ENCODE assay signal across 9 cellular contexts in the genomic region with DNA sequence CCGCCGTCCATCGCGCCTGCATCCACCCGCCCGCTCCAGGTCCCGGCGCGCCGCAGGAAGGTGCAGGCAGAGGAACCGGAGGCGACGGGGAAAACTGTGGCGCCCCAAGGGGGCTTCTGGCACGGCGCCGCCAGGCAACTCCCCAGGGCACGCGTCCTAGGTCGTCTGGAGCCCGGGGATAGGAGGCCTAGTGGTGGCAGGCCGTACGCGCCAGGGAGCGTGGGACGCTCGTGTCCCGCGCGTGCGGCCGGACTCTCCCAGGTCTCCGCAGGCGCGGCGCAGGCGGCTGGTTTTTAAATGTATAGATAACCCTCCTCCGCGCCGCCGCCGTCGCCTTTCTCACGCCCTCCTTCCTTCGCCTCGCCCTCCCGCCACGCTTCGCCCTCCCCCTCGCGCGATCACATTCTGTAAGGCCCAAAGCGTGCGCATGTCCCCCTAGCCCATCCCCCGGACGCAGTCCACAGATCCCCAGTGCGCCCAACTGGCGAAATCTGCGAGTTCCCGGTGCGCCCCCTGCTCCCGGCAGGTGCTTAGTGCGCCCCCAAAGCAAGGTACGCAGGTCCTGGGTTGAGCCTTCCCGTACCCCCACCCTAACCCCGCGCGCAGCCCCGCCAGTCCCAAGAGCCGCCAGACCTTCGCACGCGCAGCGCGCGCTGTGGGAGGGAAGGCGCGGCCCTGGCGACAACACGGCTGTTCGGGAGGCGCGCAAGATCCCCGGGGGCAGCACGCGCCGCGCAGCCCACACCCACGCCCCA. TPM values are rescaled to one million over a fixed set of nuclear protein-coding genes. Genes with fewer than 3 reads are reported as not detected.
DNase-seq lines count a peak whose midpoint lies in the region; ATAC-seq and TF ChIP-seq lines count a peak whose summit lies in the region.
"Had no signal": no experiment of that assay in that cellular context is flagged by ENCODE, and none has a peak within 500 bp of the region (broad histone marks: within the 10 kb centered on the region; RNA-seq: fewer than 3 reads in every experiment).

A gene with protein sequence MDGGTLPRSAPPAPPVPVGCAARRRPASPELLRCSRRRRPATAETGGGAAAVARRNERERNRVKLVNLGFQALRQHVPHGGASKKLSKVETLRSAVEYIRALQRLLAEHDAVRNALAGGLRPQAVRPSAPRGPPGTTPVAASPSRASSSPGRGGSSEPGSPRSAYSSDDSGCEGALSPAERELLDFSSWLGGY (minus strand): TSS at position 267 of the 755 bp plus-strand sequence. CDS start 256 bp downstream, at position 11.

- no peaks in the 10 kb centered on the region for H3K9me2 ChIP-seq in DOHH2 (replicated peaks; ENCODE audit: control insufficient read depth, low read length)

- TF ChIP-seq POLR2A in heart left ventricle (IDR thresholded peaks at IDR 0.05), result no peak
- peak; percentile 12 for TF ChIP-seq POLR2A in prostate gland (IDR thresholded peaks at IDR 0.05)

- H3K79me2 ChIP-seq in DOHH2 (ENCODE audit: control insufficient read depth, low read length), result no peaks in the 10 kb centered on the region

- H4K20me1 ChIP-seq in DOHH2 (ENCODE audit: control insufficient read depth, insufficient read depth, low read depth, low read length), result no peaks in the 10 kb centered on the region

- CTCF ChIA-PET in T-cell (lab: Charles Lee), result no interaction called here

- H3K9me3 ChIP-seq in DOHH2 (ENCODE audit: control insufficient read depth, insufficient read depth, low read length) (no peaks in the 10 kb centered on the region), heart left ventricle (no peaks in the 10 kb centered on the region), prostate gland (no peaks in the 10 kb centered on the region)

- H3K4me1 ChIP-seq in DOHH2 (ENCODE audit: control insufficient read depth, low read length) (peaks cover 15% of the 10 kb centered on the region), heart left ventricle (peaks cover 0 to 41% (median 12%) of the 10 kb centered on the region in 12 donors), prostate gland (replicated peaks) (peaks cover 11% of the 10 kb centered on the region)

- intact Hi-C loops in heart left ventricle (cut with DNase I) (no loop called here), prostate gland (cut with DNase I) (no loop called here)

- TF ChIP-seq CTCF in DOHH2 (IDR thresholded peaks at IDR 0.05; ENCODE audit: low read depth, low read length, poor library complexity, severe bottlenecking), result no peak
- TF ChIP-seq CTCF in heart left ventricle (IDR thresholded peaks at IDR 0.05), result no peak
- TF ChIP-seq CTCF in prostate gland (IDR thresholded peaks at IDR 0.05), result no peak

- peaks cover 20 to 30% (median 27%) of the 10 kb centered on the region in 3 donors for H3K4me1 Mint-ChIP-seq in T-cell

- H3K27me3 ChIP-seq in DOHH2 (ENCODE audit: control insufficient read depth, low read length) (peaks cover 10% of the 10 kb centered on the region), heart left ventricle (peaks cover 34 to 58% (median 46%) of the 10 kb centered on the region in 9 donors), prostate gland (replicated peaks; ENCODE audit: insufficient read depth) (no peaks in the 10 kb centered on the region)

- H3K27ac Mint-ChIP-seq in T-cell, result no peak within 1 kb of the TSS

- H3F3A ChIP-seq in DOHH2 (ENCODE audit: control insufficient read depth, insufficient read depth), result peaks cover 3% of the 10 kb centered on the region; the same call in 1 of the 2 replicates

- peak within 1 kb of the TSS; percentile 46 for H3K4me3 ChIP-seq in DOHH2 (ENCODE audit: low read length)
- H3K4me3 ChIP-seq in heart left ventricle, result peak within 1 kb of the TSS; percentile 16 to 59 (median 43)
- H3K4me3 ChIP-seq in prostate gland, result peak within 1 kb of the TSS; percentile 40 to 55

- H3K27me3 Mint-ChIP-seq in T-cell, result peaks cover 7 to 35% of the 10 kb centered on the region in 2 donors

- H3K36me3 Mint-ChIP-seq in T-cell, result no peaks in the 10 kb centered on the region

- DNase-seq in T-cell (peak in 2 of 34 experiments; percentile 12 to 20), heart left ventricle (no peak), prostate gland (ENCODE audit: low spot score) (no peak), T-helper 9 cell (no peak), iPS-NIHi7 (ENCODE audit: extremely low spot score) (no peak), hepatic stellate cell (ENCODE audit: low spot score) (no peak), NCI-H146 treated with DMSO at 0.1 percent for 48 hours (lab: John Stamatoyannopoulos, UW; ENCODE audit: unreplicated experiment) (no peak)

- POLR2A ChIA-PET in T-cell (lab: Charles Lee), result interaction anchor here in 1 of 2 donors (1.0 kb wide), 1 partner anchor 130 kb away, joined by 3 read pairs; a partner anchor contains a TSS

- H3K36me3 ChIP-seq in DOHH2 (ENCODE audit: control insufficient read depth, low read length) (no peaks in the 10 kb centered on the region), heart left ventricle (no peaks in the 10 kb centered on the region), prostate gland (no peaks in the 10 kb centered on the region)

- peak within 1 kb of the TSS; percentile 51 for H3K4me2 ChIP-seq in DOHH2 (ENCODE audit: low read length)

- H3K9me3 Mint-ChIP-seq in T-cell, result no peaks in the 10 kb centered on the region

- WGBS in heart left ventricle, 4 donors, result 2 to 5% (median 3%) methylated on average over 35 to 89 of the region's 89 CpGs
- WGBS in prostate gland, result 2% methylated on average over 65 of the region's 89 CpGs

- H3K27ac ChIP-seq in DOHH2 (ENCODE audit: low read depth, low read length), result no peak within 1 kb of the TSS
- H3K27ac ChIP-seq in heart left ventricle, result peak within 1 kb of the TSS in 2 of 12 donors; percentile 17 to 89
- peak within 1 kb of the TSS; percentile 75 to 77 for H3K27ac ChIP-seq in prostate gland

- H3K4me3 Mint-ChIP-seq in T-cell, result peak within 1 kb of the TSS; percentile 43 to 62 (median 52)

- ATAC-seq in T-cell (replicated peaks in 1 of 4) (peak in 1 of 4 experiments; percentile 15), heart left ventricle (no peak)

RNA-seq across cellular contexts. Expression of the gene that starts here (rescaled TPM):
- total RNA-seq in T-cell (1 to 10 TPM in 1 of 5 donors, under 1 TPM in 4; 0.29 to 1.3 (median 0.51) TPM), heart left ventricle (1 to 10 TPM in 1 of 9 donors, under 1 TPM in 2, not detected in 6; 0.33 to 2.3 (median 0.54) TPM), prostate gland (1 to 10 TPM; 3.9 to 7.9 TPM)
- polyA plus RNA-seq in heart left ventricle, result under 1 TPM in 1 of 2 donors, not detected in 1; 0.07 TPM
- total RNA-seq: kidney epithelial cell had no signal
